12 cellular contexts compared by ENCODE assay signal in genomic region chr20:25032478-25033183, GRCh38. TPM values are rescaled to one million over a fixed set of nuclear protein-coding genes. Genes with fewer than 3 reads are reported as not detected.
DNase-seq lines count a peak whose midpoint lies in the region; ATAC-seq and TF ChIP-seq lines count a peak whose summit lies in the region.
"Had no signal": no experiment of that assay in that cellular context is flagged by ENCODE, and none has a peak within 500 bp of the region (broad histone marks: within the 10 kb centered on the region; RNA-seq: fewer than 3 reads in every experiment).

No MANE protein-coding gene starts in this region.

- 62 to 76% methylated on average over 26 to 27 of the region's 27 CpGs for WGBS in endodermal cell (ENCODE audit: insufficient coverage in 1 of 2, insufficient read length in 1 of 2), 2 experiments
- WGBS in mesendoderm (ENCODE audit: extremely low coverage, insufficient coverage, low lambda C conversion rate) = no CpG with 5 or more reads among the region's 27 CpGs

- H3K36me3 Mint-ChIP-seq in endodermal cell (ENCODE audit: low read depth) = no peaks in the 10 kb centered on the region
- H3K36me3 Mint-ChIP-seq in glutamatergic neuron (ENCODE audit: unreplicated experiment) = peaks cover 4% of the 10 kb centered on the region

- H3K27ac ChIP-seq in endodermal cell (ENCODE audit: low read depth, low read length) (peak overlapping the region; percentile 85), mesendoderm (ENCODE audit: low read depth, low read length) (no peak overlapping the region), subcutaneous abdominal adipose tissue (ENCODE audit: low read depth, low read length) (peak overlapping the region; percentile 41)
- H3K27ac ChIP-seq: right lobe of liver had no signal

- no peaks in the 10 kb centered on the region for H3K79me2 ChIP-seq in mesendoderm (ENCODE audit: control insufficient read depth, insufficient read depth, low read length)

- no peak overlapping the region for H2AK5ac ChIP-seq in mesendoderm (ENCODE audit: low read length)

- H3K79me1 ChIP-seq in mesendoderm (ENCODE audit: low read length) = no peaks in the 10 kb centered on the region

- no peak overlapping the region for H4K5ac ChIP-seq in mesendoderm (ENCODE audit: low read length)

- H3K4ac ChIP-seq in mesendoderm (ENCODE audit: low read depth, low read length) = no peak overlapping the region

- no peak overlapping the region for H2BK5ac ChIP-seq in mesendoderm (ENCODE audit: low read length)

- TF ChIP-seq CTCF in endodermal cell (conservative IDR thresholded peaks at IDR 0.05) (no peak), glutamatergic neuron (IDR thresholded peaks at IDR 0.05; ENCODE audit: partially characterized antibody, unreplicated experiment) (no peak)

- H3K4me3 ChIP-seq in endodermal cell (ENCODE audit: low read length) (no peak overlapping the region), mesendoderm (ENCODE audit: low read length) (no peak overlapping the region), subcutaneous abdominal adipose tissue (ENCODE audit: low read depth in 1 of 5, low read length in 5 of 5) (peak overlapping the region in 3 of 5 donors; percentile 5 to 22 (median 22))
- H3K4me3 ChIP-seq: right lobe of liver had no signal

- H3K27me3 Mint-ChIP-seq in endodermal cell (ENCODE audit: insufficient read depth) = peaks cover 10% of the 10 kb centered on the region
- H3K27me3 Mint-ChIP-seq in glutamatergic neuron (ENCODE audit: unreplicated experiment) = peaks cover 5% of the 10 kb centered on the region

- H3K4me1 Mint-ChIP-seq in endodermal cell (no peaks in the 10 kb centered on the region), glutamatergic neuron (ENCODE audit: low read depth, unreplicated experiment) (no peaks in the 10 kb centered on the region)

- H3K27ac Mint-ChIP-seq in endodermal cell (no peak overlapping the region), glutamatergic neuron (ENCODE audit: unreplicated experiment) (no peak overlapping the region)

- DNase-seq in NCI-H526 (lab: John Stamatoyannopoulos, UW) (peak; percentile 67 to 85), endodermal cell (peak; percentile 71), mesendoderm (peak; percentile 6), glutamatergic neuron (no peak)
- no peak for DNase-seq in stimulated activated CD4-positive, alpha-beta T cell treated with anti-CD3 and anti-CD28 coated beads, Interleukin-4, amount 100 ng/mL, for 1 hour
- DNase-seq: NCI-H187; right lobe of liver; stimulated activated naive CD4-positive, alpha-beta T cell had no signal

- ATAC-seq in HG03135 (IDR thresholded peaks at IDR 0.05; ENCODE audit: unreplicated experiment) (no peak), HG02623 (IDR thresholded peaks at IDR 0.05; ENCODE audit: unreplicated experiment) (no peak)

- H2BK15ac ChIP-seq in mesendoderm (replicated peaks; ENCODE audit: low read depth) = no peak overlapping the region

- H3K36me3 ChIP-seq in endodermal cell (ENCODE audit: control insufficient read depth, insufficient read depth, low read length) (no peaks in the 10 kb centered on the region), mesendoderm (ENCODE audit: control insufficient read depth, insufficient read depth, low read length) (no peaks in the 10 kb centered on the region), subcutaneous abdominal adipose tissue (ENCODE audit: control insufficient read depth in 5 of 5, insufficient read depth in 5 of 5, low read length in 5 of 5) (peaks cover 0 to 16% (median 0%) of the 10 kb centered on the region in 5 donors)
- H3K36me3 ChIP-seq: right lobe of liver had no signal

- H3K9me3 Mint-ChIP-seq in endodermal cell (no peaks in the 10 kb centered on the region), glutamatergic neuron (ENCODE audit: unreplicated experiment) (peaks cover 3% of the 10 kb centered on the region)

- H2BK120ac ChIP-seq in mesendoderm (ENCODE audit: low read depth, low read length) = no peak overlapping the region

- H3K9ac ChIP-seq in endodermal cell (ENCODE audit: extremely low read depth, low read length, poor library complexity, severe bottlenecking) = no peak overlapping the region
- H3K9ac ChIP-seq in mesendoderm (ENCODE audit: low read length) = no peak overlapping the region
- peak overlapping the region in 1 of 5 donors; percentile 35 for H3K9ac ChIP-seq in subcutaneous abdominal adipose tissue (ENCODE audit: low read length in 5 of 5)

- no peak overlapping the region for H3K56ac ChIP-seq in mesendoderm (ENCODE audit: low read length)

- H3K23ac ChIP-seq in mesendoderm (ENCODE audit: low read length) = no peak overlapping the region

- H3K4me2 ChIP-seq in mesendoderm (ENCODE audit: low read length) = no peak overlapping the region

- H4K8ac ChIP-seq in mesendoderm (ENCODE audit: low read depth, low read length) = no peak overlapping the region

- H3K4me3 Mint-ChIP-seq in endodermal cell (no peak overlapping the region), glutamatergic neuron (ENCODE audit: unreplicated experiment) (no peak overlapping the region)

- H3K18ac ChIP-seq in mesendoderm (ENCODE audit: low read length) = no peak overlapping the region

- H3K27me3 ChIP-seq in endodermal cell (ENCODE audit: control insufficient read depth, insufficient read depth, low read length, poor library complexity, severe bottlenecking) (no peaks in the 10 kb centered on the region), mesendoderm (ENCODE audit: insufficient read depth, low read length, poor library complexity) (no peaks in the 10 kb centered on the region), subcutaneous abdominal adipose tissue (ENCODE audit: control insufficient read depth in 5 of 5, insufficient read depth in 4 of 5, low read length in 5 of 5) (no peaks in the 10 kb centered on the region)
- H3K27me3 ChIP-seq: right lobe of liver had no signal

- no peaks in the 10 kb centered on the region for H3K9me3 ChIP-seq in endodermal cell (ENCODE audit: control insufficient read depth, low read length)
- no peaks in the 10 kb centered on the region for H3K9me3 ChIP-seq in subcutaneous abdominal adipose tissue (ENCODE audit: control insufficient read depth in 5 of 5, low read length in 5 of 5)
- H3K9me3 ChIP-seq: right lobe of liver had no signal

- H3K4me1 ChIP-seq in endodermal cell (ENCODE audit: control insufficient read depth, insufficient read depth, low read length) (no peaks in the 10 kb centered on the region), mesendoderm (ENCODE audit: control insufficient read depth, low read depth, low read length) (no peaks in the 10 kb centered on the region), subcutaneous abdominal adipose tissue (ENCODE audit: control insufficient read depth in 5 of 5, insufficient read depth in 5 of 5, low read length in 5 of 5) (peaks cover 7 to 45% (median 43%) of the 10 kb centered on the region in 5 donors)

RNA-seq across cellular contexts. Expression of gene ACSS1, which starts 25.3 kb away (rescaled TPM):
- under 1 TPM in 1 of 2 donors, not detected in 1; 0.22 TPM for total RNA-seq in endodermal cell
- polyA plus RNA-seq in endodermal cell (2013, experiment 1 of 2) = 0.68 TPM
- polyA plus RNA-seq in endodermal cell (2013, experiment 2 of 2) = 0.50 TPM
- polyA plus RNA-seq in mesendoderm (2013, experiment 1 of 2) = 0.15 TPM
- polyA plus RNA-seq in mesendoderm (2013, experiment 2 of 2) = 0.21 TPM
- not detected for total RNA-seq in glutamatergic neuron (ENCODE audit: unreplicated experiment)

RNA-seq across cellular contexts. Expression of gene APMAP, which starts 40.1 kb away (rescaled TPM):
- total RNA-seq in endodermal cell (10 to 100 TPM; 60.2 to 65.6 TPM), glutamatergic neuron (ENCODE audit: unreplicated experiment) (218 TPM)
- polyA plus RNA-seq in endodermal cell (2013, experiment 1 of 2) = 76.8 TPM
- 70.0 TPM for polyA plus RNA-seq in endodermal cell (2013, experiment 2 of 2)
- polyA plus RNA-seq in mesendoderm (2013, experiment 1 of 2) = 39.6 TPM
- polyA plus RNA-seq in mesendoderm (2013, experiment 2 of 2) = 38.0 TPM

RNA-seq across cellular contexts. Expression of gene VSX1, which starts 49.3 kb away (rescaled TPM):
- not detected for total RNA-seq in endodermal cell
- 0.39 TPM for polyA plus RNA-seq in endodermal cell (2013, experiment 1 of 2)
- polyA plus RNA-seq in endodermal cell (2013, experiment 2 of 2) = not detected
- polyA plus RNA-seq in mesendoderm (2013, experiment 1 of 2) = not detected
- polyA plus RNA-seq in mesendoderm (2013, experiment 2 of 2) = not detected
- total RNA-seq in glutamatergic neuron (ENCODE audit: unreplicated experiment) = not detected
- total RNA-seq: epithelial cell of proximal tubule had no signal

Comparison
In these comparisons a context has a peak if more than half of its experiments do, and no peak if none do; other contexts are left out.
1. DNase-seq: peak in NCI-H526 (2 of 2), endodermal cell (single experiment) and mesendoderm (single experiment); none in stimulated activated CD4-positive, alpha-beta T cell treated with anti-CD3 and anti-CD28 coated beads, Interleukin-4, amount 100 ng/mL, for 1 hour (single experiment) and glutamatergic neuron (single experiment).
2. H3K4me3 ChIP-seq: peak in subcutaneous abdominal adipose tissue (3 of 5); none in endodermal cell (single experiment) and mesendoderm (single experiment).